In genomic region chr16:85240982-85241924, GRCh38 we compare ENCODE assay signal across 30 cellular contexts.
DNase-seq lines count a peak whose midpoint lies in the region; ATAC-seq, FAIRE-seq and TF ChIP-seq lines count a peak whose summit lies in the region.
"Had no signal": no experiment of that assay in that cellular context is flagged by ENCODE, and none has a peak within 500 bp of the region (broad histone marks: within the 10 kb centered on the region; RNA-seq: fewer than 3 reads in every experiment).

No MANE protein-coding gene starts in this region.

- H3K4me3 ChIP-seq in A673 (ENCODE audit: low read depth, low read length, poor library complexity, severe bottlenecking) = no peak overlapping the region
- no peak overlapping the region for H3K4me3 ChIP-seq in GM12878
- H3K4me3 ChIP-seq: breast epithelium, gastroesophageal sphincter, lung, mucosa of descending colon, PC-9 had no signal

- SMC1A ChIA-PET in GM12878 (lab: Charles Lee; ENCODE audit: uncharacterized antibody, unreplicated experiment) = interaction anchor here (0.8 to 1.9 kb wide), 5 partner anchors 11 to 127 kb away, joined by 3 to 6 read pairs (median 3); no protein-coding TSS in a partner anchor

- intact Hi-C loops in A673 (cut with micrococcal nuclease; ENCODE audit: unreplicated experiment) = loop anchor here (10.0 kb wide), 2 partner anchors 126 to 384 kb away; partner anchors contain the start of gene CIBAR2
- intact Hi-C loops in GM12878 (cut with micrococcal nuclease; ENCODE audit: unreplicated experiment) = no loop called here
- intact Hi-C loops in Calu3 (cut with micrococcal nuclease; ENCODE audit: unreplicated experiment) = no loop called here

- CTCF ChIA-PET in A673 (lab: Charles Lee) (interaction anchor here (1.1 kb wide), 1 partner anchor 12 kb away, joined by 3 read pairs; no protein-coding TSS in a partner anchor), GM12878 (lab: Yijun Ruan, JAX) (interaction anchor here (0.9 to 7.5 kb wide), 5 partner anchors 8 to 126 kb away, joined by 3 to 36 read pairs (median 4); no protein-coding TSS in a partner anchor), Calu3 (lab: Charles Lee) (no interaction called here)

- H3K9me3 ChIP-seq in A673 (ENCODE audit: low read depth, low read length, poor library complexity, severe bottlenecking) = no peaks in the 10 kb centered on the region
- H3K9me3 ChIP-seq in GM12878 (replicated peaks; ENCODE audit: control insufficient read depth, insufficient read depth, low read length) = no peaks in the 10 kb centered on the region
- H3K9me3 ChIP-seq: breast epithelium, Caco-2, gastroesophageal sphincter, mucosa of descending colon had no signal

- no peak for TF ChIP-seq EP300 in GM12878 (IDR thresholded peaks at IDR 0.05; ENCODE audit: borderline replicate concordance in 1 of 2, control insufficient read depth in 1 of 2, low read depth in 2 of 2, low read length in 2 of 2)

- WGBS in GM12878 (ENCODE audit: insufficient coverage, insufficient replicate concordance, low lambda C conversion rate, missing lambda C conversion rate) = 30% methylated on average over 18 of the region's 18 CpGs

- no peak for FAIRE-seq in GM12878 (lab: Jason Lieb, UNC)
- FAIRE-seq: GM18507, H54 had no signal

- no peak for TF ChIP-seq POLR2A in GM12878 (IDR thresholded peaks at IDR 0.05; ENCODE audit: low read depth, low read length)

- H3K4me1 ChIP-seq in A673 (ENCODE audit: insufficient read depth, low read length, poor library complexity, severe bottlenecking) = peaks cover 39% of the 10 kb centered on the region
- H3K4me1 ChIP-seq in GM12878 (ENCODE audit: control insufficient read depth, insufficient read depth, low read length) = peaks cover 4% of the 10 kb centered on the region
- H3K4me1 ChIP-seq: breast epithelium had no signal

- RAD21 ChIA-PET in GM12878 (lab: Charles Lee; ENCODE audit: unreplicated experiment) = interaction anchor here (1.1 to 1.2 kb wide), 2 partner anchors 11 to 126 kb away, joined by 4 to 5 read pairs; no protein-coding TSS in a partner anchor

- no peaks in the 10 kb centered on the region for H3K27me3 ChIP-seq in A673 (replicated peaks; ENCODE audit: insufficient read depth, low read depth, low read length, poor library complexity)
- H3K27me3 ChIP-seq in GM12878 (replicated peaks in 1 of 2; ENCODE audit: control insufficient read depth in 2 of 2, insufficient read depth in 2 of 2, low read length in 1 of 2) = no peaks in the 10 kb centered on the region
- H3K27me3 ChIP-seq: breast epithelium, gastroesophageal sphincter had no signal

- DNase-seq in A673 (ENCODE audit: low spot score) (no peak), ELR (ENCODE audit: low read depth) (peak; percentile 29), NAMALWA (ENCODE audit: low spot score) (peak; percentile 61), GM12878 (ENCODE audit: low read depth, low spot score) (no peak), iPS-NIHi7 (ENCODE audit: extremely low spot score) (no peak), Calu3 (no peak)
- no peak for DNase-seq in activated T-cell treated with anti-CD3 and anti-CD28 coated beads, Interleukin-2, amount 50 U/mL, for 24 hours
- DNase-seq: activated CD4-positive, alpha-beta T cell treated with anti-CD3 and anti-CD28 coated beads for 36 hours; activated effector memory CD4-positive, alpha-beta T cell treated with Interleukin-2 at 50 U/mL for 16 hours; anterior cingulate cortex; Caco-2; DMS79 treated with DMSO at 0.1 percent for 48 hours; mucosa of descending colon; NCI-H1105 treated with DMSO at 0.1 percent for 48 hours; NCI-H187 treated with DMSO at 0.1 percent for 48 hours; NCI-H2227 treated with DMSO at 0.1 percent for 48 hours; NCI-H526; PC-9; SHP77; stimulated activated naive B cell treated with anti-CD40 and anti-IgM and Interleukin-4, amounts not matched to agents 10 μg/mL and 1 μg/mL and 100 μg/mL, for 72 hours; trophoblast cell had no signal

- H3K4me2 ChIP-seq in GM12878 (ENCODE audit: control insufficient read depth, insufficient read depth) = no peak overlapping the region
- H3K4me2 ChIP-seq: PC-9 had no signal

- TF ChIP-seq RAD21 in GM12878 (IDR thresholded peaks at IDR 0.05; ENCODE audit: insufficient read depth, low read depth, low read length) = no peak

- no peak overlapping the region for H3K9ac ChIP-seq in GM12878 (ENCODE audit: control insufficient read depth, insufficient read depth, low read length)

- no peaks in the 10 kb centered on the region for H4K20me1 ChIP-seq in GM12878 (ENCODE audit: control insufficient read depth, insufficient read depth)

- H3K79me2 ChIP-seq in GM12878 (ENCODE audit: control insufficient read depth, insufficient read depth, low read length) = no peaks in the 10 kb centered on the region

- TF ChIP-seq CTCF in A673 (conservative IDR thresholded peaks at IDR 0.05; ENCODE audit: low read depth, low read length) = no peak
- no peak for TF ChIP-seq CTCF in GM12878 (IDR thresholded peaks at IDR 0.05 in 2 of 3, conservative IDR thresholded peaks at IDR 0.05 in 1 of 3; ENCODE audit: control insufficient read depth in 2 of 3, extremely low read depth in 1 of 3, insufficient read depth in 1 of 3, low read depth in 3 of 3, low read length in 3 of 3)
- TF ChIP-seq CTCF in Calu3 (IDR thresholded peaks at IDR 0.05; ENCODE audit: unreplicated experiment) = no peak

- H3K27me3 Mint-ChIP-seq in activated T-cell treated with anti-CD3 and anti-CD28 coated beads, Interleukin-2, amount 50 U/mL, for 24 hours = peaks cover 39% of the 10 kb centered on the region
- H3K27me3 Mint-ChIP-seq in Calu3 (ENCODE audit: unreplicated experiment) = peaks cover 95% of the 10 kb centered on the region

- no TSS peak for BruUV-seq in A673 (replicated peaks; lab: Mats Ljungman, UMichigan)
- no TSS peak for BruUV-seq in GM12878 (replicated peaks; lab: Mats Ljungman, UMichigan)
- BruUV-seq in Calu3 (replicated peaks; lab: Mats Ljungman, UMichigan) = no TSS peak

- peaks cover 7% of the 10 kb centered on the region for H3K4me1 Mint-ChIP-seq in activated T-cell treated with anti-CD3 and anti-CD28 coated beads, Interleukin-2, amount 50 U/mL, for 24 hours (ENCODE audit: low read depth)
- peaks cover 8% of the 10 kb centered on the region for H3K4me1 Mint-ChIP-seq in Calu3 (ENCODE audit: low read depth, unreplicated experiment)

- ATAC-seq in GM12878 = peak; percentile 53
- ATAC-seq in GM18520 (IDR thresholded peaks at IDR 0.05; ENCODE audit: unreplicated experiment) = no peak
- ATAC-seq: activated CD4-positive, alpha-beta T cell treated with anti-CD3 and anti-CD28 coated beads for 36 hours; gastroesophageal sphincter; mucosa of descending colon; stimulated activated naive B cell treated with anti-CD40 and anti-IgM and Interleukin-4, amounts not matched to agents 10 μg/mL and 1 μg/mL and 100 μg/mL, for 72 hours had no signal

- H3K27ac Mint-ChIP-seq in activated T-cell treated with anti-CD3 and anti-CD28 coated beads, Interleukin-2, amount 50 U/mL, for 24 hours = no peak overlapping the region
- no peak overlapping the region for H3K27ac Mint-ChIP-seq in Calu3 (ENCODE audit: unreplicated experiment)
- H3K27ac Mint-ChIP-seq: activated CD4-positive, alpha-beta T cell treated with anti-CD3 and anti-CD28 coated beads for 36 hours; activated naive CD8-positive, alpha-beta T cell; stimulated activated naive B cell treated with anti-CD40 and anti-IgM and Interleukin-4, amounts not matched to agents 10 μg/mL and 1 μg/mL and 100 μg/mL, for 72 hours; T-helper 2 cell treated with Interferon-gamma antibody and Interleukin-4, amounts not matched to agents 5 μg/mL and 100 μg/mL, for 36 hours had no signal

- in situ Hi-C loops in GM12878 (cut with MboI) = no loop called here

- H2AFZ ChIP-seq in GM12878 (ENCODE audit: control insufficient read depth, low read depth, low read length) = no peak overlapping the region
- H2AFZ ChIP-seq: PC-9 had no signal

- peak overlapping the region; percentile 30 for H3K27ac ChIP-seq in A673 (ENCODE audit: low read depth, low read length, poor library complexity, severe bottlenecking)
- no peak overlapping the region for H3K27ac ChIP-seq in GM12878 (ENCODE audit: control insufficient read depth, insufficient read depth)
- H3K27ac ChIP-seq: breast epithelium, gastroesophageal sphincter, PC-9 had no signal

- H3K4me3 Mint-ChIP-seq in activated T-cell treated with anti-CD3 and anti-CD28 coated beads, Interleukin-2, amount 50 U/mL, for 24 hours = no peak overlapping the region
- H3K4me3 Mint-ChIP-seq in Calu3 (ENCODE audit: low read depth, unreplicated experiment) = no peak overlapping the region
- H3K4me3 Mint-ChIP-seq: activated CD4-positive, alpha-beta T cell treated with anti-CD3 and anti-CD28 coated beads for 36 hours; activated naive CD8-positive, alpha-beta T cell; nephron; stimulated activated naive B cell treated with anti-CD40 and anti-IgM and Interleukin-4, amounts not matched to agents 10 μg/mL and 1 μg/mL and 100 μg/mL, for 72 hours; T-helper 2 cell treated with Interferon-gamma antibody and Interleukin-4, amounts not matched to agents 5 μg/mL and 100 μg/mL, for 36 hours had no signal

- POLR2A ChIA-PET in A673 (lab: Charles Lee; ENCODE audit: low non-redundant PET) (no interaction called here), GM12878 (lab: Charles Lee) (interaction anchor here (1.7 kb wide), 1 partner anchor 14 kb away, joined by 5 read pairs; no protein-coding TSS in a partner anchor)

- no peaks in the 10 kb centered on the region for H3K9me3 Mint-ChIP-seq in activated T-cell treated with anti-CD3 and anti-CD28 coated beads, Interleukin-2, amount 50 U/mL, for 24 hours
- no peaks in the 10 kb centered on the region for H3K9me3 Mint-ChIP-seq in Calu3 (ENCODE audit: low read depth, unreplicated experiment)
- H3K9me3 Mint-ChIP-seq: nephron; stimulated activated naive B cell treated with anti-CD40 and anti-IgM and Interleukin-4, amounts not matched to agents 10 μg/mL and 1 μg/mL and 100 μg/mL, for 72 hours; T-helper 2 cell treated with Interferon-gamma antibody and Interleukin-4, amounts not matched to agents 5 μg/mL and 100 μg/mL, for 36 hours had no signal

- H3K36me3 ChIP-seq in A673 (ENCODE audit: insufficient read depth, low read length, poor library complexity, severe bottlenecking) (no peaks in the 10 kb centered on the region), GM12878 (ENCODE audit: control insufficient read depth in 2 of 2, insufficient read depth in 2 of 2, low read length in 1 of 2) (no peaks in the 10 kb centered on the region)
- H3K36me3 ChIP-seq: breast epithelium, gastroesophageal sphincter had no signal

- no peaks in the 10 kb centered on the region for H3K36me3 Mint-ChIP-seq in activated T-cell treated with anti-CD3 and anti-CD28 coated beads, Interleukin-2, amount 50 U/mL, for 24 hours (ENCODE audit: low read depth)
- H3K36me3 Mint-ChIP-seq in Calu3 (ENCODE audit: insufficient read depth, unreplicated experiment) = no peaks in the 10 kb centered on the region
- H3K36me3 Mint-ChIP-seq: activated naive CD8-positive, alpha-beta T cell; stimulated activated naive B cell treated with anti-CD40 and anti-IgM and Interleukin-4, amounts not matched to agents 10 μg/mL and 1 μg/mL and 100 μg/mL, for 72 hours had no signal

TF ChIP-seq in GM12878, 131 proteins besides CTCF, POLR2A, EP300 and RAD21 (continues in another document):
- TF ChIP-seq ZSCAN29 (IDR thresholded peaks at IDR 0.05) = no peak
- TF ChIP-seq JUNB (IDR thresholded peaks at IDR 0.05) = no peak
- TF ChIP-seq KLF5 (IDR thresholded peaks at IDR 0.05; ENCODE audit: partially characterized antibody) = no peak
- TF ChIP-seq SMAD5 (IDR thresholded peaks at IDR 0.05; ENCODE audit: low read depth) = no peak
- TF ChIP-seq RUNX3 (IDR thresholded peaks at IDR 0.05; ENCODE audit: low read length) = peak; percentile 45

Comparison
In these comparisons a context has a peak if more than half of its experiments do, and no peak if none do; other contexts are left out.
1. DNase-seq: peak in ELR (single experiment) and NAMALWA (single experiment); none in A673 (single experiment), GM12878 (single experiment), iPS-NIHi7 (single experiment), activated T-cell treated with anti-CD3 and anti-CD28 coated beads, Interleukin-2, amount 50 U/mL, for 24 hours (single experiment) and Calu3 (single experiment).